In the genomic region with DNA sequence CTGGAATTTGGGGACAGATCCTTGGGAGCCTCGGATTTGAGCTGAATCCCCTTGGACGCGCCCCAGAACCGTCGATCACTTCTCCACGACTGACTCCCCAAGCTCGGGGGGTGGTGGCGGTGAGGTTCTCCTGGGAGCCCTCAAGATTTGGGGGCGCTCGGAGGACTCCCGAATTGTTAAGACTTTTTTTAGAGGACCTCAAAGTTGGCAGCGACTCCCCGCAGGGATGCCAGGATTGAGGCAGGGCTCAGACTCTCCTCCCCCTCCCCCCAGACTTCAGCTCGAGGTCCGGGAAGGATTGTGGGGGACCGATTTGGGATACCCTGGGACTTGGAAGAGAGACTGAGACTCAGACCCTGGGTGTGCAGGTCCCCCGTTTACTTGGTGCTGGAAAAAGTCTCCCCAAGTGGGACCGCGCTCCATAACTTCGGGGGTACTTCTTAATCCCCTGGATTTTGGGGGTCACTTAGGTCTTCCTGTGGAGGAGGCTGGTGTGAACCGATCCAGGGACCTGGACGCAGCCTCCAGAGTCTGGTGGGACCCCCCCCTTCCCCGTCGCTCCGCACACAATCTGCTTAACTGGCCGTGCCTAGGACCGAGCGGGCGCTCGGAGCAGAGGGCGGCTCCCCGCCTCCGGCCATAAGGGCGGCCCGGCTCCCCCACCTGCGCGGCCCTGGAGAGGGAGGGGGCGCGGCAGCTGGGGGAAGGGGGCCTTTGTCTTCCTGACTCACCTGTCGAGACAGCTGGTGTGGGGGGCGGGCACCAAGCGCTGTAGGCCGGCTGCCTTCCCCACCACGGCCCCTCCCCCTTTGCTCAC, we compare ENCODE assay signal across 8 cellular contexts. TPM values are rescaled to one million over a fixed set of nuclear protein-coding genes. Genes with fewer than 3 reads are reported as not detected.
DNase-seq lines count a peak whose midpoint lies in the region; ATAC-seq and TF ChIP-seq lines count a peak whose summit lies in the region.

No MANE protein-coding gene starts in this region.

- DNase-seq in AG10803 (ENCODE audit: low read depth) (no peak), mesothelial cell of epicardium (ENCODE audit: low spot score in 2 of 2, unreplicated experiment in 2 of 2) (peak in 1 of 2 experiments; percentile 51), tibial nerve (ENCODE audit: low spot score in 2 of 2) (no peak)
- DNase-seq in effector CD8-positive, alpha-beta T cell (lab: John Stamatoyannopoulos, UW), result peak; percentile 16

- no peaks in the 10 kb centered on the region for H3K9me3 Mint-ChIP-seq in mesothelial cell of epicardium

- TF ChIP-seq EP300 in tibial nerve (IDR thresholded peaks at IDR 0.05), result no peak

- H3K9me3 ChIP-seq in tibial nerve, result no peaks in the 10 kb centered on the region

- H3K27ac ChIP-seq in tibial nerve, result peak overlapping the region; percentile 63 to 92 (median 91)

- peaks cover 0 to 46% (median 15%) of the 10 kb centered on the region in 4 donors for H3K4me1 ChIP-seq in tibial nerve

- H3K27me3 Mint-ChIP-seq in mesothelial cell of epicardium (ENCODE audit: low read depth), result no peaks in the 10 kb centered on the region

- no peaks in the 10 kb centered on the region for H3K36me3 Mint-ChIP-seq in mesothelial cell of epicardium

- ATAC-seq in HG03097 (IDR thresholded peaks at IDR 0.05; ENCODE audit: low FRiP score, unreplicated experiment) (peak; percentile 6), HG02623 (IDR thresholded peaks at IDR 0.05; ENCODE audit: unreplicated experiment) (no peak), HG03135 (IDR thresholded peaks at IDR 0.05; ENCODE audit: unreplicated experiment) (no peak)

- H3K4me3 ChIP-seq in AG10803 (ENCODE audit: low read length) (peak overlapping the region; percentile 97), WI38 (ENCODE audit: low read depth, low read length) (peak overlapping the region; percentile 83), tibial nerve (peak overlapping the region; percentile 68 to 82 (median 81))

- TF ChIP-seq CTCF in AG10803 (conservative IDR thresholded peaks at IDR 0.05; ENCODE audit: low read length) (no peak), WI38 (IDR thresholded peaks at IDR 0.05; ENCODE audit: low read depth, low read length) (no peak), mesothelial cell of epicardium (IDR thresholded peaks at IDR 0.05; ENCODE audit: unreplicated experiment) (no peak), tibial nerve (IDR thresholded peaks at IDR 0.05) (no peak)

- H3K27ac Mint-ChIP-seq in mesothelial cell of epicardium, result peak overlapping the region; percentile 34

- 0% methylated on average over 27 to 32 of the region's 44 CpGs for WGBS in tibial nerve, 2 donors

- peaks cover 8% of the 10 kb centered on the region for H3K4me1 Mint-ChIP-seq in mesothelial cell of epicardium

- no peaks in the 10 kb centered on the region for H3K27me3 ChIP-seq in tibial nerve

- H3K36me3 ChIP-seq in tibial nerve, result no peaks in the 10 kb centered on the region

- peak overlapping the region; percentile 83 for H3K4me3 Mint-ChIP-seq in mesothelial cell of epicardium

- TF ChIP-seq POLR2A in tibial nerve (IDR thresholded peaks at IDR 0.05), result no peak

RNA-seq across cellular contexts. Expression of gene VASP, which starts 0.8 kb away (rescaled TPM):
- total RNA-seq in mesothelial cell of epicardium (49.3 to 54.8 TPM (median 53.8 TPM) in 3 replicates), tibial nerve (10 to 100 TPM; 39.1 to 74.4 (median 59.2) TPM)

RNA-seq across cellular contexts. Expression of gene PPM1N, which starts 9.8 kb away (rescaled TPM):
- total RNA-seq in mesothelial cell of epicardium (0.38 to 0.60 TPM (median 0.59 TPM) in 3 replicates), tibial nerve (1 to 10 TPM in 1 of 4 donors, under 1 TPM in 2, not detected in 1; 0.39 to 5.0 (median 0.60) TPM)

RNA-seq across cellular contexts. Expression of gene RTN2, which starts 11.2 kb away (rescaled TPM):
- total RNA-seq in mesothelial cell of epicardium (15.2 to 18.1 TPM (median 16.7 TPM) in 3 replicates), tibial nerve (1 to 10 TPM; 1.5 to 5.9 (median 3.5) TPM)

RNA-seq across cellular contexts. Expression of gene FOSB, which starts 40.3 kb away (rescaled TPM):
- total RNA-seq in mesothelial cell of epicardium (272 to 287 TPM (median 278 TPM) in 3 replicates), tibial nerve (1 to 10 TPM in 2 of 4 donors, under 1 TPM in 2; 0.60 to 4.9 (median 1.8) TPM)
